In the genomic region with DNA sequence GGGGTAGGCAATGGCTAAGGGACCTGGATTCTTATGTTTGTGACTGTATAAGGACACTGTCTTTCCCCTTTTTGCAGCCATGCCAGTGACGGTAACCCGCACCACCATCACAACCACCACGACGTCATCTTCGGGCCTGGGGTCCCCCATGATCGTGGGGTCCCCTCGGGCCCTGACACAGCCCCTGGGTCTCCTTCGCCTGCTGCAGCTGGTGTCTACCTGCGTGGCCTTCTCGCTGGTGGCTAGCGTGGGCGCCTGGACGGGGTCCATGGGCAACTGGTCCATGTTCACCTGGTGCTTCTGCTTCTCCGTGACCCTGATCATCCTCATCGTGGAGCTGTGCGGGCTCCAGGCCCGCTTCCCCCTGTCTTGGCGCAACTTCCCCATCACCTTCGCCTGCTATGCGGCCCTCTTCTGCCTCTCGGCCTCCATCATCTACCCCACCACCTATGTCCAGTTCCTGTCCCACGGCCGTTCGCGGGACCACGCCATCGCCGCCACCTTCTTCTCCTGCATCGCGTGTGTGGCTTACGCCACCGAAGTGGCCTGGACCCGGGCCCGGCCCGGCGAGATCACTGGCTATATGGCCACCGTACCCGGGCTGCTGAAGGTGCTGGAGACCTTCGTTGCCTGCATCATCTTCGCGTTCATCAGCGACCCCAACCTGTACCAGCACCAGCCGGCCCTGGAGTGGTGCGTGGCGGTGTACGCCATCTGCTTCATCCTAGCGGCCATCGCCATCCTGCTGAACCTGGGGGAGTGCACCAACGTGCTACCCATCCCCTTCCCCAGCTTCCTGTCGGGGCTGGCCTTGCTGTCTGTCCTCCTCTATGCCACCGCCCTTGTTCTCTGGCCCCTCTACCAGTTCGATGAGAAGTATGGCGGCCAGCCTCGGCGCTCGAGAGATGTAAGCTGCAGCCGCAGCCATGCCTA, we compare ENCODE assay signal across 2 cellular contexts.
TF ChIP-seq lines count a peak whose summit lies in the region.

No MANE protein-coding gene starts in this region.

TF ChIP-seq in HepG2, 621 proteins besides CTCF, POLR2A, EP300 and RAD21:
- TF ChIP-seq ZC3H13 (CRISPR knock-in tag; IDR thresholded peaks at IDR 0.05) (peak; percentile 88), RFX3 (CRISPR knock-in tag; IDR thresholded peaks at IDR 0.05) (no peak), AGO2 (optimal IDR thresholded peaks at IDR 0.05; ENCODE audit: low read depth, low read length) (peak; percentile 98), ARNT (IDR thresholded peaks at IDR 0.05) (no peak), KDM1A (CRISPR knock-in tag; IDR thresholded peaks at IDR 0.05) (no peak), ZNF598 (CRISPR knock-in tag; IDR thresholded peaks at IDR 0.05; ENCODE audit: borderline replicate concordance) (no peak), RBFOX2 (IDR thresholded peaks at IDR 0.05; ENCODE audit: low read depth, low read length) (peak; percentile 86), THAP11 (CRISPR knock-in tag; IDR thresholded peaks at IDR 0.05) (no peak), NFYB (CRISPR knock-in tag; IDR thresholded peaks at IDR 0.05) (no peak)
- TF ChIP-seq, protein P1, sequence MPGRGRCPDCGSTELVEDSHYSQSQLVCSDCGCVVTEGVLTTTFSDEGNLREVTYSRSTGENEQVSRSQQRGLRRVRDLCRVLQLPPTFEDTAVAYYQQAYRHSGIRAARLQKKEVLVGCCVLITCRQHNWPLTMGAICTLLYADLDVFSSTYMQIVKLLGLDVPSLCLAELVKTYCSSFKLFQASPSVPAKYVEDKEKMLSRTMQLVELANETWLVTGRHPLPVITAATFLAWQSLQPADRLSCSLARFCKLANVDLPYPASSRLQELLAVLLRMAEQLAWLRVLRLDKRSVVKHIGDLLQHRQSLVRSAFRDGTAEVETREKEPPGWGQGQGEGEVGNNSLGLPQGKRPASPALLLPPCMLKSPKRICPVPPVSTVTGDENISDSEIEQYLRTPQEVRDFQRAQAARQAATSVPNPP (CRISPR knock-in tag; IDR thresholded peaks at IDR 0.05): no peak
- TF ChIP-seq, protein P2, sequence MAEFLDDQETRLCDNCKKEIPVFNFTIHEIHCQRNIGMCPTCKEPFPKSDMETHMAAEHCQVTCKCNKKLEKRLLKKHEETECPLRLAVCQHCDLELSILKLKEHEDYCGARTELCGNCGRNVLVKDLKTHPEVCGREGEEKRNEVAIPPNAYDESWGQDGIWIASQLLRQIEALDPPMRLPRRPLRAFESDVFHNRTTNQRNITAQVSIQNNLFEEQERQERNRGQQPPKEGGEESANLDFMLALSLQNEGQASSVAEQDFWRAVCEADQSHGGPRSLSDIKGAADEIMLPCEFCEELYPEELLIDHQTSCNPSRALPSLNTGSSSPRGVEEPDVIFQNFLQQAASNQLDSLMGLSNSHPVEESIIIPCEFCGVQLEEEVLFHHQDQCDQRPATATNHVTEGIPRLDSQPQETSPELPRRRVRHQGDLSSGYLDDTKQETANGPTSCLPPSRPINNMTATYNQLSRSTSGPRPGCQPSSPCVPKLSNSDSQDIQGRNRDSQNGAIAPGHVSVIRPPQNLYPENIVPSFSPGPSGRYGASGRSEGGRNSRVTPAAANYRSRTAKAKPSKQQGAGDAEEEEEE (CRISPR knock-in tag; IDR thresholded peaks at IDR 0.05; ENCODE audit: borderline replicate concordance): no peak
TF ChIP-seq in HepG2: peak in this region for 3.

TF ChIP-seq in WTC11, 78 proteins besides CTCF, POLR2A, EP300 and RAD21:
- TF ChIP-seq ZNF423 (CRISPR knock-in tag; IDR thresholded peaks at IDR 0.05): no peak
- TF ChIP-seq, protein P3, sequence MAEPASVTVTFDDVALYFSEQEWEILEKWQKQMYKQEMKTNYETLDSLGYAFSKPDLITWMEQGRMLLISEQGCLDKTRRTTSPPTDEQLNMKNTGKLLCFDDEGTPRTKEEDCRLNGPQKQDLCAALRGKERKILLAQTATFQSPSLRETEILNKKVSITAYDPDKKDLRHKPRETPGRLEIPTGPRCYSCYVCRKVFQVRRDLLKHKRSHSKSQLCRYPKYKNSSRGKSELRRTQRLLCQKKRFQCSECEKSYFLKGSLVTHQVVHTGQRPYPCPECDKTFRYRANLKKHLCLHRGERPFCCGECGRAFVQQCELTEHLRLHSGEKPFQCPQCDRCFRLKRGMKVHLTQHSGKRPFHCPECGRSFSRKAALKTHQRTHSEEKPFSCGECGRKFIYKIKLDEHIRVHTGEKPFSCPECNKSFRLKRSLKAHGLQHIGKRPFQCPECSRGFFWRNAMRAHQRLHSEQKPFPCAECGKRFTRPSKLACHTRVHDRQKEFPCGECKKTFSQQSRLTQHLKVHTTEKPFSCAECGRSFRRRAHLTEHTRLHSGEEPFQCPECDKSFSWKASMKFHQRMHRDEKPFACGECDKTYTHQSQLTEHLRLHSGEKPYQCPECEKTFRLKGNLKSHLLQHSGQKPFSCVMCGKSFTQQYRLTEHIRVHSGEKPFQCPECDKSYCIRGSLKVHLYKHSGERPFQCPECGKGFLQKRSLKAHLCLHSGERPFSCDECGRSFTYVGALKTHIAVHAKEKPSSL (CRISPR knock-in tag; conservative IDR thresholded peaks at IDR 0.05): no peak
- TF ChIP-seq, protein P4, sequence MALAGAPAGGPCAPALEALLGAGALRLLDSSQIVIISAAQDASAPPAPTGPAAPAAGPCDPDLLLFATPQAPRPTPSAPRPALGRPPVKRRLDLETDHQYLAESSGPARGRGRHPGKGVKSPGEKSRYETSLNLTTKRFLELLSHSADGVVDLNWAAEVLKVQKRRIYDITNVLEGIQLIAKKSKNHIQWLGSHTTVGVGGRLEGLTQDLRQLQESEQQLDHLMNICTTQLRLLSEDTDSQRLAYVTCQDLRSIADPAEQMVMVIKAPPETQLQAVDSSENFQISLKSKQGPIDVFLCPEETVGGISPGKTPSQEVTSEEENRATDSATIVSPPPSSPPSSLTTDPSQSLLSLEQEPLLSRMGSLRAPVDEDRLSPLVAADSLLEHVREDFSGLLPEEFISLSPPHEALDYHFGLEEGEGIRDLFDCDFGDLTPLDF (CRISPR knock-in tag; IDR thresholded peaks at IDR 0.05): no peak
- TF ChIP-seq, protein P5, sequence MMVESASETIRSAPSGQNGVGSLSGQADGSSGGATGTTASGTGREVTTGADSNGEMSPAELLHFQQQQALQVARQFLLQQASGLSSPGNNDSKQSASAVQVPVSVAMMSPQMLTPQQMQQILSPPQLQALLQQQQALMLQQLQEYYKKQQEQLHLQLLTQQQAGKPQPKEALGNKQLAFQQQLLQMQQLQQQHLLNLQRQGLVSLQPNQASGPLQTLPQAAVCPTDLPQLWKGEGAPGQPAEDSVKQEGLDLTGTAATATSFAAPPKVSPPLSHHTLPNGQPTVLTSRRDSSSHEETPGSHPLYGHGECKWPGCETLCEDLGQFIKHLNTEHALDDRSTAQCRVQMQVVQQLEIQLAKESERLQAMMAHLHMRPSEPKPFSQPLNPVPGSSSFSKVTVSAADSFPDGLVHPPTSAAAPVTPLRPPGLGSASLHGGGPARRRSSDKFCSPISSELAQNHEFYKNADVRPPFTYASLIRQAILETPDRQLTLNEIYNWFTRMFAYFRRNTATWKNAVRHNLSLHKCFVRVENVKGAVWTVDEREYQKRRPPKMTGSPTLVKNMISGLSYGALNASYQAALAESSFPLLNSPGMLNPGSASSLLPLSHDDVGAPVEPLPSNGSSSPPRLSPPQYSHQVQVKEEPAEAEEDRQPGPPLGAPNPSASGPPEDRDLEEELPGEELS (CRISPR knock-in tag; IDR thresholded peaks at IDR 0.05): no peak
- TF ChIP-seq OVOL2 (CRISPR knock-in tag; IDR thresholded peaks at IDR 0.05; ENCODE audit: borderline replicate concordance): no peak
- no peak for TF ChIP-seq NR2C2 (CRISPR knock-in tag; IDR thresholded peaks at IDR 0.05)
- no peak for TF ChIP-seq ESRRA (CRISPR knock-in tag; IDR thresholded peaks at IDR 0.05; ENCODE audit: borderline replicate concordance)
- TF ChIP-seq, protein P6, sequence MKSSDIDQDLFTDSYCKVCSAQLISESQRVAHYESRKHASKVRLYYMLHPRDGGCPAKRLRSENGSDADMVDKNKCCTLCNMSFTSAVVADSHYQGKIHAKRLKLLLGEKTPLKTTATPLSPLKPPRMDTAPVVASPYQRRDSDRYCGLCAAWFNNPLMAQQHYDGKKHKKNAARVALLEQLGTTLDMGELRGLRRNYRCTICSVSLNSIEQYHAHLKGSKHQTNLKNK (CRISPR knock-in tag; IDR thresholded peaks at IDR 0.05): no peak
- TF ChIP-seq GTF2I (CRISPR knock-in tag; conservative IDR thresholded peaks at IDR 0.05): no peak
- TF ChIP-seq SMAD3 (CRISPR knock-in tag; IDR thresholded peaks at IDR 0.05; ENCODE audit: borderline replicate concordance): no peak
- TF ChIP-seq, protein P7, sequence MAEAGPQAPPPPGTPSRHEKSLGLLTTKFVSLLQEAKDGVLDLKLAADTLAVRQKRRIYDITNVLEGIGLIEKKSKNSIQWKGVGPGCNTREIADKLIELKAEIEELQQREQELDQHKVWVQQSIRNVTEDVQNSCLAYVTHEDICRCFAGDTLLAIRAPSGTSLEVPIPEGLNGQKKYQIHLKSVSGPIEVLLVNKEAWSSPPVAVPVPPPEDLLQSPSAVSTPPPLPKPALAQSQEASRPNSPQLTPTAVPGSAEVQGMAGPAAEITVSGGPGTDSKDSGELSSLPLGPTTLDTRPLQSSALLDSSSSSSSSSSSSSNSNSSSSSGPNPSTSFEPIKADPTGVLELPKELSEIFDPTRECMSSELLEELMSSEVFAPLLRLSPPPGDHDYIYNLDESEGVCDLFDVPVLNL (CRISPR knock-in tag; IDR thresholded peaks at IDR 0.05; ENCODE audit: borderline replicate concordance, low read depth): no peak
- TF ChIP-seq ZBTB21 (CRISPR knock-in tag; IDR thresholded peaks at IDR 0.05; ENCODE audit: borderline replicate concordance): no peak
- TF ChIP-seq, protein P8, sequence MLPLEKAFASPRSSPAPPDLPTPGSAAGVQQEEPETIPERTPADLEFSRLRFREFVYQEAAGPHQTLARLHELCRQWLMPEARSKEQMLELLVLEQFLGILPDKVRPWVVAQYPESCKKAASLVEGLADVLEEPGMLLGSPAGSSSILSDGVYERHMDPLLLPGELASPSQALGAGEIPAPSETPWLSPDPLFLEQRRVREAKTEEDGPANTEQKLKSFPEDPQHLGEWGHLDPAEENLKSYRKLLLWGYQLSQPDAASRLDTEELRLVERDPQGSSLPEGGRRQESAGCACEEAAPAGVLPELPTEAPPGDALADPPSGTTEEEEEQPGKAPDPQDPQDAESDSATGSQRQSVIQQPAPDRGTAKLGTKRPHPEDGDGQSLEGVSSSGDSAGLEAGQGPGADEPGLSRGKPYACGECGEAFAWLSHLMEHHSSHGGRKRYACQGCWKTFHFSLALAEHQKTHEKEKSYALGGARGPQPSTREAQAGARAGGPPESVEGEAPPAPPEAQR (CRISPR knock-in tag; IDR thresholded peaks at IDR 0.05): no peak
- no peak for TF ChIP-seq EMX1 (CRISPR knock-in tag; IDR thresholded peaks at IDR 0.05)
- TF ChIP-seq ZNF263 (CRISPR knock-in tag; IDR thresholded peaks at IDR 0.05; ENCODE audit: low read depth): no peak
- no peak for TF ChIP-seq SOX15 (CRISPR knock-in tag; IDR thresholded peaks at IDR 0.05)
- no peak for TF ChIP-seq ETV6 (CRISPR knock-in tag; IDR thresholded peaks at IDR 0.05)
- TF ChIP-seq GRHL2 (CRISPR knock-in tag; IDR thresholded peaks at IDR 0.05; ENCODE audit: insufficient replicate concordance, severe bottlenecking): no peak
- no peak for TF ChIP-seq HMGA2 (CRISPR knock-in tag; IDR thresholded peaks at IDR 0.05)
- TF ChIP-seq, protein P9, sequence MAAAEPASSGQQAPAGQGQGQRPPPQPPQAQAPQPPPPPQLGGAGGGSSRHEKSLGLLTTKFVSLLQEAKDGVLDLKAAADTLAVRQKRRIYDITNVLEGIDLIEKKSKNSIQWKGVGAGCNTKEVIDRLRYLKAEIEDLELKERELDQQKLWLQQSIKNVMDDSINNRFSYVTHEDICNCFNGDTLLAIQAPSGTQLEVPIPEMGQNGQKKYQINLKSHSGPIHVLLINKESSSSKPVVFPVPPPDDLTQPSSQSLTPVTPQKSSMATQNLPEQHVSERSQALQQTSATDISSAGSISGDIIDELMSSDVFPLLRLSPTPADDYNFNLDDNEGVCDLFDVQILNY (CRISPR knock-in tag; IDR thresholded peaks at IDR 0.05): no peak
